16 cellular contexts compared by ENCODE assay signal in genomic region chr7:152667900-152668440, GRCh38. TPM values are rescaled to one million over a fixed set of nuclear protein-coding genes. Genes with fewer than 3 reads are reported as not detected.
DNase-seq lines count a peak whose midpoint lies in the region; ATAC-seq and FAIRE-seq lines count a peak whose summit lies in the region.
"Had no signal": no experiment of that assay in that cellular context is flagged by ENCODE, and none has a peak within 500 bp of the region (broad histone marks: within the 10 kb centered on the region; RNA-seq: fewer than 3 reads in every experiment).

No MANE protein-coding gene starts in this region.

- ATAC-seq in GM18517 (IDR thresholded peaks at IDR 0.05; ENCODE audit: unreplicated experiment) (peak; percentile 78), GM21515 (IDR thresholded peaks at IDR 0.05; ENCODE audit: unreplicated experiment) (peak; percentile 71), HG03103 (IDR thresholded peaks at IDR 0.05; ENCODE audit: low read depth, unreplicated experiment) (peak; percentile 52), GM19035 (IDR thresholded peaks at IDR 0.05; ENCODE audit: unreplicated experiment) (no peak)
- ATAC-seq: activated T-cell treated with anti-CD3 and anti-CD28 coated beads, Interleukin-2, amount 50 U/mL, for 4 hours; heart right ventricle had no signal

- peaks cover 22% of the 10 kb centered on the region for H3K36me3 Mint-ChIP-seq in activated CD4-positive, alpha-beta T cell treated with anti-CD3 and anti-CD28 coated beads, Interleukin-2, amount 10 ng/mL, durations not matched to agents 7 days and 5 days (ENCODE audit: low read depth)

- DNase-seq in dermis blood vessel endothelial cell (peak; percentile 17), amniotic stem cell (lab: John Stamatoyannopoulos, UW) (no peak), RCC 7860 (ENCODE audit: low spot score) (no peak)
- no peak for DNase-seq in activated CD4-positive, alpha-beta T cell treated with anti-CD3 and anti-CD28 coated beads, Interleukin-2, amount 10 ng/mL, durations not matched to agents 7 days and 5 days
- DNase-seq: activated CD4-positive, alpha-beta T cell treated with anti-CD3 and anti-CD28 coated beads, Interleukin-2, amount 50 U/mL, for 1 hour; activated T-cell treated with anti-CD3 and anti-CD28 coated beads, Interleukin-2, amount 50 U/mL, for 4 hours; GOT3; heart right ventricle; NCI-H1105 treated with DMSO at 0.1 percent for 48 hours; posterior cingulate gyrus had no signal

- no peak for FAIRE-seq in RCC 7860 (lab: Jason Lieb, UNC)
- FAIRE-seq: endothelial cell of umbilical vein had no signal

- no peak overlapping the region for H3K27ac Mint-ChIP-seq in activated CD4-positive, alpha-beta T cell treated with anti-CD3 and anti-CD28 coated beads, Interleukin-2, amount 10 ng/mL, durations not matched to agents 7 days and 5 days

- no peak overlapping the region for H3K4me3 Mint-ChIP-seq in activated CD4-positive, alpha-beta T cell treated with anti-CD3 and anti-CD28 coated beads, Interleukin-2, amount 10 ng/mL, durations not matched to agents 7 days and 5 days
- H3K4me3 Mint-ChIP-seq: activated T-cell treated with anti-CD3 and anti-CD28 coated beads, Interleukin-2, amount 50 U/mL, for 4 hours; central memory CD8-positive, alpha-beta T cell had no signal

- H3K27me3 Mint-ChIP-seq in activated CD4-positive, alpha-beta T cell treated with anti-CD3 and anti-CD28 coated beads, Interleukin-2, amount 10 ng/mL, durations not matched to agents 7 days and 5 days = no peaks in the 10 kb centered on the region
- H3K27me3 Mint-ChIP-seq: central memory CD8-positive, alpha-beta T cell had no signal

- peaks cover 13% of the 10 kb centered on the region for H3K4me1 Mint-ChIP-seq in activated CD4-positive, alpha-beta T cell treated with anti-CD3 and anti-CD28 coated beads, Interleukin-2, amount 10 ng/mL, durations not matched to agents 7 days and 5 days
- H3K4me1 Mint-ChIP-seq: central memory CD8-positive, alpha-beta T cell had no signal

- CTCF ChIA-PET in activated CD4-positive, alpha-beta T cell treated with anti-CD3 and anti-CD28 coated beads, Interleukin-2, amount 10 ng/mL, durations not matched to agents 7 days and 5 days (lab: Charles Lee) = no interaction called here

- no peaks in the 10 kb centered on the region for H3K9me3 Mint-ChIP-seq in activated CD4-positive, alpha-beta T cell treated with anti-CD3 and anti-CD28 coated beads, Interleukin-2, amount 10 ng/mL, durations not matched to agents 7 days and 5 days
- H3K9me3 Mint-ChIP-seq: activated T-cell treated with anti-CD3 and anti-CD28 coated beads, Interleukin-2, amount 50 U/mL, for 4 hours; central memory CD8-positive, alpha-beta T cell had no signal

- POLR2A ChIA-PET in activated CD4-positive, alpha-beta T cell treated with anti-CD3 and anti-CD28 coated beads, Interleukin-2, amount 10 ng/mL, durations not matched to agents 7 days and 5 days (lab: Charles Lee) = no interaction called here

RNA-seq across cellular contexts. Expression of gene XRCC2, which starts 8.0 kb away (rescaled TPM):
- total RNA-seq in dermis blood vessel endothelial cell = 3.1 and 7.0 TPM in 2 replicates
- total RNA-seq in activated CD4-positive, alpha-beta T cell treated with anti-CD3 and anti-CD28 coated beads, Interleukin-2, amount 10 ng/mL, durations not matched to agents 7 days and 5 days = 10 to 100 TPM; 13.5 to 14.6 TPM
